Comparison of ENCODE assay signal across 8 cellular contexts in the genomic region with DNA sequence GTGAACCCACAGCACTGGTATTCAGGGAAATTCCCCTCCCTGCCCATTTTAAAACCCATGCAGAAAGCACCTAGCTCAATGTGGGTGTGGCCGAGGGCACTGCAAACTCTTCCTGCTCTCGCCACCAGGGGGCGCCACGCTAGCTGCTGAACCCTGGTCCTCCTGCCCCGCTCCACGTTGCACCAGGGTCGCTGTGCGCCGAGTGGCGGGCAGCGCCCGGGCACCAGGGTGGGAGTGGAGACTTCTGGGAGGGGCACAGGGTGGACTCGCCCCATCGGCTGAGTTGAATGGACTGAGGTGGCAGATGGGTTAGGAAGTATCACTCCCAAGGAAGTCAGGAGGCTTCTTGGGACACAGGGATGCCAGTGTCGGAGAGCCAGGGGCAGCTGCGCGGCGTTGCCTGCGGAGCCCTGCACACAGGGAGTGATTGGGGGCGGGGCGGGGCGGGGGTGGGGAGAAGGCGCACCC. TPM values are rescaled to one million over a fixed set of nuclear protein-coding genes. Genes with fewer than 3 reads are reported as not detected.
DNase-seq lines count a peak whose midpoint lies in the region; ATAC-seq, FAIRE-seq and TF ChIP-seq lines count a peak whose summit lies in the region.

No MANE protein-coding gene starts in this region.

- H3K79me2 ChIP-seq in PC-3 (ENCODE audit: low read length), result no peaks in the 10 kb centered on the region

- H3K36me3 ChIP-seq in CD8-positive, alpha-beta memory T cell (ENCODE audit: insufficient read depth, low read length), result no peaks in the 10 kb centered on the region
- no peaks in the 10 kb centered on the region for H3K36me3 ChIP-seq in PC-3 (ENCODE audit: low read depth, low read length)
- no peaks in the 10 kb centered on the region for H3K36me3 ChIP-seq in mesenchymal stem cell (ENCODE audit: control insufficient read depth in 1 of 2, insufficient read depth in 2 of 2, low read depth in 1 of 2, low read length in 2 of 2)

- no peak overlapping the region for H2BK15ac ChIP-seq in mesenchymal stem cell (ENCODE audit: low read depth, poor library complexity, severe bottlenecking)

- BruUV-seq in PC-3 (replicated peaks; lab: Mats Ljungman, UMichigan), result no TSS peak

- H3F3A ChIP-seq in PC-3 (ENCODE audit: low read length, unreplicated experiment), result no peaks in the 10 kb centered on the region

- H3K27ac Mint-ChIP-seq in CD8-positive, alpha-beta memory T cell, result peak overlapping the region in 2 of 8 donors; percentile 68 to 90
- H3K27ac Mint-ChIP-seq in activated T-helper 1 cell treated with anti-CD3 and anti-CD28 coated beads, Interleukin-12 subunit alpha, Interleukin-12 subunit beta, Interleukin-2, Interleukin-4 antibody, amounts not matched to agents 30 ng/mL and 10 ng/mL and 1 ng/mL, durations not matched to agents 14 hours and 24 hours and 36 hours, result no peak overlapping the region
- no peak overlapping the region for H3K27ac Mint-ChIP-seq in glutamatergic neuron (ENCODE audit: unreplicated experiment)

- H3K23ac ChIP-seq in mesenchymal stem cell (ENCODE audit: low read length in 2 of 2), result no peak overlapping the region

- H3K27ac ChIP-seq in CD8-positive, alpha-beta memory T cell (ENCODE audit: low read depth, low read length), result no peak overlapping the region
- H3K27ac ChIP-seq in PC-3 (ENCODE audit: low read length) (no peak overlapping the region), mesenchymal stem cell (ENCODE audit: low read length, poor library complexity, severe bottlenecking) (no peak overlapping the region)

- no peak overlapping the region for H3K4me3 ChIP-seq in CD8-positive, alpha-beta memory T cell (ENCODE audit: low read length)
- no peak overlapping the region for H3K4me3 ChIP-seq in PC-3 (ENCODE audit: low read length)
- H3K4me3 ChIP-seq in mesenchymal stem cell (ENCODE audit: insufficient read depth in 1 of 2, low read depth in 1 of 2, low read length in 2 of 2), result no peak overlapping the region

- no peaks in the 10 kb centered on the region for H3K79me1 ChIP-seq in mesenchymal stem cell (replicated peaks; ENCODE audit: low read length, poor library complexity, severe bottlenecking)

- H3K4me1 ChIP-seq in CD8-positive, alpha-beta memory T cell (ENCODE audit: insufficient read depth, low read length), result no peaks in the 10 kb centered on the region
- no peaks in the 10 kb centered on the region for H3K4me1 ChIP-seq in PC-3 (ENCODE audit: insufficient read depth, low read length)
- peaks cover 6% of the 10 kb centered on the region for H3K4me1 ChIP-seq in mesenchymal stem cell (ENCODE audit: control insufficient read depth, insufficient read depth, low read depth, low read length)

- peak; percentile 51 to 78 (median 68) for DNase-seq in CD8-positive, alpha-beta memory T cell
- DNase-seq in HTR-8/SVneo (ENCODE audit: insufficient read length, low spot score) (peak; percentile 66), PC-3 (peak; percentile 59), glutamatergic neuron (peak; percentile 77), mesenchymal stem cell (no peak)
- peak; percentile 69 for DNase-seq in activated T-helper 1 cell treated with anti-CD3 and anti-CD28 coated beads, Interleukin-12 subunit alpha, Interleukin-12 subunit beta, Interleukin-2, Interleukin-4 antibody, amounts not matched to agents 30 ng/mL and 10 ng/mL and 1 ng/mL, durations not matched to agents 14 hours and 24 hours and 36 hours (ENCODE audit: low spot score)
- peak; percentile 56 to 71 for DNase-seq in stimulated activated CD4-positive, alpha-beta T cell treated with anti-CD3 and anti-CD28 coated beads, Interleukin-12 subunit alpha, Interleukin-12 subunit beta, amount 100 ng/mL, for 24 hours (ENCODE audit: low read depth in 2 of 2)

- H3K27me3 ChIP-seq in CD8-positive, alpha-beta memory T cell (ENCODE audit: insufficient read depth, low read length, poor library complexity, severe bottlenecking), result no peaks in the 10 kb centered on the region
- peaks cover 4% of the 10 kb centered on the region; the same call in 1 of the 2 replicates for H3K27me3 ChIP-seq in PC-3 (ENCODE audit: low read length)
- peaks cover 4 to 8% of the 10 kb centered on the region in 2 experiments for H3K27me3 ChIP-seq in mesenchymal stem cell (ENCODE audit: control insufficient read depth in 1 of 2, insufficient read depth in 1 of 2, low read length in 2 of 2)

- intact Hi-C loops in PC-3 (cut with micrococcal nuclease), result loop anchor here (2.0 kb wide), 1 partner anchor 95 kb away; no protein-coding TSS in a partner anchor
- intact Hi-C loops in activated T-helper 1 cell treated with anti-CD3 and anti-CD28 coated beads, Interleukin-12 subunit alpha, Interleukin-12 subunit beta, Interleukin-2, Interleukin-4 antibody, amounts not matched to agents 30 ng/mL and 10 ng/mL and 1 ng/mL, durations not matched to agents 14 hours and 24 hours and 36 hours (cut with micrococcal nuclease), result loop anchor here (1.0 kb wide), 1 partner anchor 95 kb away; no protein-coding TSS in a partner anchor

- peak overlapping the region in 3 of 7 donors; percentile 22 to 61 (median 44) for H3K4me3 Mint-ChIP-seq in CD8-positive, alpha-beta memory T cell
- no peak overlapping the region for H3K4me3 Mint-ChIP-seq in activated T-helper 1 cell treated with anti-CD3 and anti-CD28 coated beads, Interleukin-12 subunit alpha, Interleukin-12 subunit beta, Interleukin-2, Interleukin-4 antibody, amounts not matched to agents 30 ng/mL and 10 ng/mL and 1 ng/mL, durations not matched to agents 14 hours and 24 hours and 36 hours
- no peak overlapping the region for H3K4me3 Mint-ChIP-seq in glutamatergic neuron (ENCODE audit: unreplicated experiment)

- peaks cover 0 to 1% of the 10 kb centered on the region in 2 donors for H3K27me3 Mint-ChIP-seq in CD8-positive, alpha-beta memory T cell
- no peaks in the 10 kb centered on the region for H3K27me3 Mint-ChIP-seq in activated T-helper 1 cell treated with anti-CD3 and anti-CD28 coated beads, Interleukin-12 subunit alpha, Interleukin-12 subunit beta, Interleukin-2, Interleukin-4 antibody, amounts not matched to agents 30 ng/mL and 10 ng/mL and 1 ng/mL, durations not matched to agents 14 hours and 24 hours and 36 hours (ENCODE audit: insufficient read depth)
- peaks cover 3% of the 10 kb centered on the region for H3K27me3 Mint-ChIP-seq in glutamatergic neuron (ENCODE audit: unreplicated experiment)

- TF ChIP-seq CTCF in PC-3 (conservative IDR thresholded peaks at IDR 0.05; ENCODE audit: low read depth, low read length) (peak; percentile 95), glutamatergic neuron (IDR thresholded peaks at IDR 0.05; ENCODE audit: partially characterized antibody, unreplicated experiment) (peak; percentile 97)

- H3K18ac ChIP-seq in mesenchymal stem cell (ENCODE audit: low read depth in 1 of 2, low read length in 2 of 2), result no peak overlapping the region

- no peak overlapping the region for H2AFZ ChIP-seq in PC-3 (ENCODE audit: low read length)
- no peak overlapping the region for H2AFZ ChIP-seq in mesenchymal stem cell (ENCODE audit: low read depth, low read length)

- H4K20me1 ChIP-seq in PC-3 (ENCODE audit: low read length), result no peaks in the 10 kb centered on the region

- H2BK5ac ChIP-seq in mesenchymal stem cell (ENCODE audit: low read depth, low read length, poor library complexity, severe bottlenecking), result no peak overlapping the region

- H2BK12ac ChIP-seq in mesenchymal stem cell (ENCODE audit: low read length in 2 of 2), result no peak overlapping the region

- POLR2A ChIA-PET in CD8-positive, alpha-beta memory T cell (lab: Charles Lee), result interaction anchor here (0.6 kb wide), 1 partner anchor 1853 kb away, joined by 9 read pairs; no protein-coding TSS in a partner anchor
- POLR2A ChIA-PET in PC-3 (lab: Charles Lee; ENCODE audit: unreplicated experiment), result no interaction called here

- WGBS in mesenchymal stem cell, result 44% methylated on average over 18 of the region's 23 CpGs

- no peak overlapping the region for H3K9ac ChIP-seq in PC-3 (ENCODE audit: low read length)
- no peak overlapping the region for H3K9ac ChIP-seq in mesenchymal stem cell (ENCODE audit: low read length)

- no peak overlapping the region for H3K4me2 ChIP-seq in PC-3 (ENCODE audit: low read length)
- no peak overlapping the region for H3K4me2 ChIP-seq in mesenchymal stem cell (ENCODE audit: low read length, poor library complexity, severe bottlenecking)

- no peaks in the 10 kb centered on the region for H3K9me3 ChIP-seq in CD8-positive, alpha-beta memory T cell (ENCODE audit: low read length)
- no peaks in the 10 kb centered on the region for H3K9me3 ChIP-seq in PC-3 (ENCODE audit: low read length)
- H3K9me3 ChIP-seq in mesenchymal stem cell (ENCODE audit: control insufficient read depth, low read length), result no peaks in the 10 kb centered on the region

- no peak overlapping the region for H2BK120ac ChIP-seq in mesenchymal stem cell (ENCODE audit: low read depth, low read length)

- H4K8ac ChIP-seq in mesenchymal stem cell (ENCODE audit: low read length), result no peak overlapping the region

- no peaks in the 10 kb centered on the region for H3K36me3 Mint-ChIP-seq in CD8-positive, alpha-beta memory T cell
- H3K36me3 Mint-ChIP-seq in activated T-helper 1 cell treated with anti-CD3 and anti-CD28 coated beads, Interleukin-12 subunit alpha, Interleukin-12 subunit beta, Interleukin-2, Interleukin-4 antibody, amounts not matched to agents 30 ng/mL and 10 ng/mL and 1 ng/mL, durations not matched to agents 14 hours and 24 hours and 36 hours (ENCODE audit: low read depth), result no peaks in the 10 kb centered on the region
- H3K36me3 Mint-ChIP-seq in glutamatergic neuron (ENCODE audit: unreplicated experiment), result no peaks in the 10 kb centered on the region

- H3K4me1 Mint-ChIP-seq in CD8-positive, alpha-beta memory T cell, result peaks cover 14 to 28% (median 23%) of the 10 kb centered on the region in 3 donors
- H3K4me1 Mint-ChIP-seq in activated T-helper 1 cell treated with anti-CD3 and anti-CD28 coated beads, Interleukin-12 subunit alpha, Interleukin-12 subunit beta, Interleukin-2, Interleukin-4 antibody, amounts not matched to agents 30 ng/mL and 10 ng/mL and 1 ng/mL, durations not matched to agents 14 hours and 24 hours and 36 hours (ENCODE audit: low read depth), result peaks cover 17% of the 10 kb centered on the region
- H3K4me1 Mint-ChIP-seq in glutamatergic neuron (ENCODE audit: low read depth, unreplicated experiment), result no peaks in the 10 kb centered on the region

- no peaks in the 10 kb centered on the region for H3K9me3 Mint-ChIP-seq in CD8-positive, alpha-beta memory T cell
- H3K9me3 Mint-ChIP-seq in activated T-helper 1 cell treated with anti-CD3 and anti-CD28 coated beads, Interleukin-12 subunit alpha, Interleukin-12 subunit beta, Interleukin-2, Interleukin-4 antibody, amounts not matched to agents 30 ng/mL and 10 ng/mL and 1 ng/mL, durations not matched to agents 14 hours and 24 hours and 36 hours, result no peaks in the 10 kb centered on the region
- H3K9me3 Mint-ChIP-seq in glutamatergic neuron (ENCODE audit: unreplicated experiment), result peaks cover 4% of the 10 kb centered on the region

- CTCF ChIA-PET in CD8-positive, alpha-beta memory T cell (lab: Charles Lee), result interaction anchor here (0.6 to 2.4 kb wide), 12 partner anchors 8 to 95 kb away, joined by 3 to 26 read pairs (median 3); no protein-coding TSS in a partner anchor
- CTCF ChIA-PET in PC-3 (lab: Charles Lee), result interaction anchor here (0.7 to 1.0 kb wide), 3 partner anchors 45 to 96 kb away, joined by 4 to 14 read pairs (median 13); no protein-coding TSS in a partner anchor

- no peak overlapping the region for H3K14ac ChIP-seq in mesenchymal stem cell (ENCODE audit: low read length in 2 of 2)

- H3K9me2 ChIP-seq in PC-3 (replicated peaks; ENCODE audit: low read length), result no peaks in the 10 kb centered on the region

- H2AK5ac ChIP-seq in mesenchymal stem cell (ENCODE audit: low read length, severe bottlenecking), result no peak overlapping the region

- ATAC-seq in GM19455 (IDR thresholded peaks at IDR 0.05; ENCODE audit: unreplicated experiment) (peak; percentile 55), PC-3 (peak; percentile 76)

- FAIRE-seq in HTR-8/SVneo (lab: Jason Lieb, UNC), result no peak

- no peak overlapping the region for H3K4ac ChIP-seq in mesenchymal stem cell (ENCODE audit: low read depth in 1 of 2, low read length in 2 of 2)

- H4K91ac ChIP-seq in mesenchymal stem cell (ENCODE audit: low read length), result no peak overlapping the region

RNA-seq across cellular contexts. Expression of gene BCL11B, which starts 48.1 kb away (rescaled TPM):
- total RNA-seq in CD8-positive, alpha-beta memory T cell, result 10 to 100 TPM; 42.0 to 42.5 TPM
- polyA plus RNA-seq in CD8-positive, alpha-beta memory T cell, result 9.7 TPM
- total RNA-seq in PC-3 (2014; rRNA removed), result 0.73 and 1.7 TPM in 2 replicates
- total RNA-seq in activated T-helper 1 cell treated with anti-CD3 and anti-CD28 coated beads, Interleukin-12 subunit alpha, Interleukin-12 subunit beta, Interleukin-2, Interleukin-4 antibody, amounts not matched to agents 30 ng/mL and 10 ng/mL and 1 ng/mL, durations not matched to agents 14 hours and 24 hours and 36 hours, result 43.5 and 45.4 TPM in 2 replicates
- 2.6 TPM for total RNA-seq in glutamatergic neuron (ENCODE audit: unreplicated experiment)
- not detected for polyA plus RNA-seq in mesenchymal stem cell (2013, experiment 1 of 2)
- not detected for polyA plus RNA-seq in mesenchymal stem cell (2013, experiment 2 of 2)

Comparison
In these comparisons a context has a peak if more than half of its experiments do, and no peak if none do; other contexts are left out.
1. RNA of gene BCL11B, which starts 48.1 kb away (total RNA-seq): 43.5 to 45.4 TPM in activated T-helper 1 cell treated with anti-CD3 and anti-CD28 coated beads, Interleukin-12 subunit alpha, Interleukin-12 subunit beta, Interleukin-2, Interleukin-4 antibody, amounts not matched to agents 30 ng/mL and 10 ng/mL and 1 ng/mL, durations not matched to agents 14 hours and 24 hours and 36 hours and 42.0 to 42.5 TPM in CD8-positive, alpha-beta memory T cell; 2.6 TPM in glutamatergic neuron (single experiment) and 0.73 to 1.7 TPM in PC-3; every median in the first group is over 10 times any median in the second.